In the genomic region with DNA sequence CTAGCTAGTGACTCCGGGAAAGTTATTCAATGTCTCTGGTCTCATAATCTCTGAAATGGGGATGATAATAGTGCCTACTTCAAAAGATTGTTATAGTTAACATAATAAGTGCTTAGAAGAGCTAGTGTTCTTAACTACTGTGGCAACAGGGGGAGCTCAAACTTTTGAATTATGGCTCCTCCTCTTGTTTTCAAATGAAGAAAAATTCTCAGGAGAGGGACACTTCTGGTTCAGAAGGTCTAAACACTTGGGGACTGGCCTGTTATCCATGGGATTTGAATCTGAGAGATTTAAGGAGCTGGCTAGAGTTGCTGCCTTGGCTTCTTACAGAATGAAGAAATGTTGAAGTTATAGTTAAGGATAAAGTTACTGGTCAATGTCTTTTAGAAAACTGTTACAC, we compare ENCODE assay signal across 12 cellular contexts.
DNase-seq lines count a peak whose midpoint lies in the region; ATAC-seq lines count a peak whose summit lies in the region.
"Had no signal": no experiment of that assay in that cellular context is flagged by ENCODE, and none has a peak within 500 bp of the region (broad histone marks: within the 10 kb centered on the region; RNA-seq: fewer than 3 reads in every experiment).

No MANE protein-coding gene starts in this region.

- no peak overlapping the region for H3K4me3 ChIP-seq in adipocyte (ENCODE audit: low read length)
- H3K4me3 ChIP-seq in subcutaneous abdominal adipose tissue (ENCODE audit: low read depth in 1 of 5, low read length in 5 of 5), result no peak overlapping the region
- H3K4me3 ChIP-seq: K562 had no signal

- H3K27ac Mint-ChIP-seq in activated T-cell treated with anti-CD3 and anti-CD28 coated beads, Interleukin-2, amount 50 U/mL, for 24 hours, result peak overlapping the region; percentile 87

- peaks cover 83% of the 10 kb centered on the region for H3K4me1 ChIP-seq in adipocyte (ENCODE audit: control insufficient read depth, insufficient read depth, low read length)
- peaks cover 3 to 46% (median 35%) of the 10 kb centered on the region in 5 donors for H3K4me1 ChIP-seq in subcutaneous abdominal adipose tissue (ENCODE audit: control insufficient read depth in 5 of 5, insufficient read depth in 5 of 5, low read length in 5 of 5)

- no peaks in the 10 kb centered on the region for H3K27me3 ChIP-seq in adipocyte (replicated peaks; ENCODE audit: control insufficient read depth, insufficient read depth, low read length)
- H3K27me3 ChIP-seq in subcutaneous abdominal adipose tissue (ENCODE audit: control insufficient read depth in 5 of 5, insufficient read depth in 4 of 5, low read length in 5 of 5), result no peaks in the 10 kb centered on the region

- peaks cover 93% of the 10 kb centered on the region for H3K36me3 Mint-ChIP-seq in activated T-cell treated with anti-CD3 and anti-CD28 coated beads, Interleukin-2, amount 50 U/mL, for 24 hours (ENCODE audit: low read depth)
- H3K36me3 Mint-ChIP-seq in activated T-cell treated with anti-CD3 and anti-CD28 coated beads, Interleukin-2, amount 50 U/mL, for 4 hours (ENCODE audit: insufficient read depth), result peaks cover 45% of the 10 kb centered on the region

- H3K9ac ChIP-seq in adipocyte (ENCODE audit: low read length) (peak overlapping the region; percentile 35), subcutaneous abdominal adipose tissue (ENCODE audit: low read length in 5 of 5) (peak overlapping the region in 2 of 5 donors; percentile 4 to 34)

- H3K4me3 Mint-ChIP-seq in activated T-cell treated with anti-CD3 and anti-CD28 coated beads, Interleukin-2, amount 50 U/mL, for 24 hours, result no peak overlapping the region
- H3K4me3 Mint-ChIP-seq in activated T-cell treated with anti-CD3 and anti-CD28 coated beads, Interleukin-2, amount 50 U/mL, for 4 hours, result no peak overlapping the region

- peaks cover 81% of the 10 kb centered on the region for H3K4me1 Mint-ChIP-seq in activated T-cell treated with anti-CD3 and anti-CD28 coated beads, Interleukin-2, amount 50 U/mL, for 24 hours (ENCODE audit: low read depth)
- peaks cover 49% of the 10 kb centered on the region for H3K4me1 Mint-ChIP-seq in activated T-cell treated with anti-CD3 and anti-CD28 coated beads, Interleukin-2, amount 50 U/mL, for 4 hours (ENCODE audit: low read depth)

- intact Hi-C loops in left ventricle myocardium superior (cut with micrococcal nuclease) (no loop called here), posterior cingulate gyrus (cut with DNase I) (no loop called here)

- no peaks in the 10 kb centered on the region for H3K27me3 Mint-ChIP-seq in activated T-cell treated with anti-CD3 and anti-CD28 coated beads, Interleukin-2, amount 50 U/mL, for 24 hours
- H3K27me3 Mint-ChIP-seq in activated T-cell treated with anti-CD3 and anti-CD28 coated beads, Interleukin-2, amount 50 U/mL, for 4 hours (ENCODE audit: low read depth), result no peaks in the 10 kb centered on the region

- no peak for ATAC-seq in activated T-cell treated with anti-CD3 and anti-CD28 coated beads, Interleukin-2, amount 50 U/mL, for 4 hours
- ATAC-seq in left ventricle myocardium superior (peak; percentile 9), HG02759 (IDR thresholded peaks at IDR 0.05; ENCODE audit: unreplicated experiment) (no peak)
- ATAC-seq: K562 had no signal

- H3K36me3 ChIP-seq in adipocyte (ENCODE audit: control insufficient read depth, insufficient read depth, low read length, severe bottlenecking) (peaks cover 45% of the 10 kb centered on the region), subcutaneous abdominal adipose tissue (ENCODE audit: control insufficient read depth in 5 of 5, insufficient read depth in 5 of 5, low read length in 5 of 5) (peaks cover 0 to 19% (median 14%) of the 10 kb centered on the region in 5 donors)

- no peaks in the 10 kb centered on the region for H3K9me3 ChIP-seq in adipocyte (ENCODE audit: control insufficient read depth, low read length)
- H3K9me3 ChIP-seq in subcutaneous abdominal adipose tissue (ENCODE audit: control insufficient read depth in 5 of 5, low read length in 5 of 5), result no peaks in the 10 kb centered on the region

- peaks cover 4% of the 10 kb centered on the region for H3K9me3 Mint-ChIP-seq in activated T-cell treated with anti-CD3 and anti-CD28 coated beads, Interleukin-2, amount 50 U/mL, for 24 hours
- H3K9me3 Mint-ChIP-seq in activated T-cell treated with anti-CD3 and anti-CD28 coated beads, Interleukin-2, amount 50 U/mL, for 4 hours, result no peaks in the 10 kb centered on the region

- no peak for DNase-seq in activated T-cell treated with anti-CD3 and anti-CD28 coated beads, Interleukin-2, amount 50 U/mL, for 24 hours
- DNase-seq in activated T-cell treated with anti-CD3 and anti-CD28 coated beads, Interleukin-2, amount 50 U/mL, for 4 hours, result no peak
- no peak for DNase-seq in adipocyte (ENCODE audit: low read depth)
- no peak for DNase-seq in left ventricle myocardium superior
- DNase-seq in NCI-H128 (lab: John Stamatoyannopoulos, UW; ENCODE audit: unreplicated experiment), result no peak
- no peak for DNase-seq in posterior cingulate gyrus
- DNase-seq: erythroblast, GDM1, NCI-H2171 had no signal

- peak overlapping the region; percentile 76 for H3K27ac ChIP-seq in subcutaneous abdominal adipose tissue (ENCODE audit: low read depth, low read length)
